Comparison of ENCODE assay signal across 12 cellular contexts in the genomic region with DNA sequence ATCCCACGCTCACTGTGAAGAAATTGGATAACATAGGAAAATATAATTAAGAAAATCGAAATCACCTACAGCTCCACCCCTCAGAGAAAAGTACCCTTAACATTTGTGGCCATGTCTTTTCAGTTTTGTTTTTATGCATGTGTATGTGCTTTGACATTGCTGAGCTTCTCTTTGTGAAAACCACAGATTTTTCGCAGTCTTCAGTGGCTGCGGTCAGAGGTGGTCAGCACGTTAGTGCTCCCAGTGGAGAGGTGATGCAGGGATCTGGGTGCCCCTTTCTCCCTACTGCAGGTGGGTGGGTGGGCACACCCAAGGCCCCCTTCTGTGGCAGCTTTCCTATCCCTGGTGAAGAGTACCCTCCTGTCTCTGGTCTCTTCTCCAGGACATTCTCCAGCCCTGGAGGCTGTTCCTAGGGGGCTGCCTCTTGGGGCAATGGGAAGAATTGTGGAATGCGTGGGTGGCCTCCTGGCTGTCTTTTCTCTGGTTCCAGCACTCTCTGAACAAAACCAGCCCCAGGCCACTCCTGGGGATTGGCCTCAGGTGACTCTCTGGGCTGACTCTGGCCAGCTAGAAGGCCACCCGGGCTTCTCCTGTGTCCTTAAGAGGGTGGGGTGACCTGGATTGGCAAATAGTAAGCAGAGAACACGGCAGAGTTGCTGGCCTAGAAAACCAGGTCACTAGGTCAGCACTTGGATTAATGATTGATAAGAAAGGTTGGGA. TPM values are rescaled to one million over a fixed set of nuclear protein-coding genes. Genes with fewer than 3 reads are reported as not detected.
DNase-seq lines count a peak whose midpoint lies in the region; ATAC-seq, FAIRE-seq and TF ChIP-seq lines count a peak whose summit lies in the region.
"Had no signal": no experiment of that assay in that cellular context is flagged by ENCODE, and none has a peak within 500 bp of the region (broad histone marks: within the 10 kb centered on the region; RNA-seq: fewer than 3 reads in every experiment).

No MANE protein-coding gene starts in this region.

- no peak overlapping the region for H4K8ac ChIP-seq in IMR-90 (ENCODE audit: low read depth in 2 of 2, low read length in 2 of 2)

- H3K23ac ChIP-seq in IMR-90 (ENCODE audit: low read depth, low read length): no peak overlapping the region

- peak overlapping the region; percentile 32 for H3K4me3 Mint-ChIP-seq in activated CD8-positive, alpha-beta memory T cell treated with anti-CD3 and anti-CD28 coated beads, Interleukin-2, amount 10 ng/mL, durations not matched to agents 7 days and 5 days
- H3K4me3 Mint-ChIP-seq in stimulated activated naive CD8-positive, alpha-beta T cell treated with anti-CD3 and anti-CD28 coated beads, Interleukin-15, amount 100 ng/mL, for 72 hours: no peak overlapping the region

- no peaks in the 10 kb centered on the region for H3K9me3 Mint-ChIP-seq in activated CD8-positive, alpha-beta memory T cell treated with anti-CD3 and anti-CD28 coated beads, Interleukin-2, amount 10 ng/mL, durations not matched to agents 7 days and 5 days (ENCODE audit: low read depth)
- H3K9me3 Mint-ChIP-seq in stimulated activated naive CD8-positive, alpha-beta T cell treated with anti-CD3 and anti-CD28 coated beads, Interleukin-15, amount 100 ng/mL, for 72 hours: no peaks in the 10 kb centered on the region

- H4K20me1 ChIP-seq in IMR-90 (ENCODE audit: insufficient read depth, low read length) (peaks cover 30% of the 10 kb centered on the region), keratinocyte (ENCODE audit: control insufficient read depth, extremely low read depth, insufficient read depth, low read length) (no peaks in the 10 kb centered on the region)

- H2BK20ac ChIP-seq in IMR-90 (ENCODE audit: low read depth, low read length): no peak overlapping the region

- H3K4me1 Mint-ChIP-seq in activated CD8-positive, alpha-beta memory T cell treated with anti-CD3 and anti-CD28 coated beads, Interleukin-2, amount 10 ng/mL, durations not matched to agents 7 days and 5 days: peaks cover 32% of the 10 kb centered on the region
- H3K4me1 Mint-ChIP-seq in stimulated activated naive CD8-positive, alpha-beta T cell treated with anti-CD3 and anti-CD28 coated beads, Interleukin-15, amount 100 ng/mL, for 72 hours: peaks cover 43% of the 10 kb centered on the region

- no peaks in the 10 kb centered on the region for H3K27me3 Mint-ChIP-seq in activated CD8-positive, alpha-beta memory T cell treated with anti-CD3 and anti-CD28 coated beads, Interleukin-2, amount 10 ng/mL, durations not matched to agents 7 days and 5 days
- no peaks in the 10 kb centered on the region for H3K27me3 Mint-ChIP-seq in stimulated activated naive CD8-positive, alpha-beta T cell treated with anti-CD3 and anti-CD28 coated beads, Interleukin-15, amount 100 ng/mL, for 72 hours

- POLR2A ChIA-PET in IMR-90 (lab: Charles Lee; ENCODE audit: unreplicated experiment): interaction anchor here (0.6 kb wide), 1 partner anchor 352 kb away, joined by 4 read pairs; no protein-coding TSS in a partner anchor

- CTCF ChIA-PET in activated CD8-positive, alpha-beta memory T cell treated with anti-CD3 and anti-CD28 coated beads, Interleukin-2, amount 10 ng/mL, durations not matched to agents 7 days and 5 days (lab: Charles Lee): interaction anchor here (0.6 to 1.6 kb wide), 10 partner anchors 9 to 109 kb away, joined by 3 to 8 read pairs (median 4); a partner anchor contains a TSS
- CTCF ChIA-PET in IMR-90 (lab: Yijun Ruan, JAX): no interaction called here

- H3K36me3 ChIP-seq in IMR-90 (ENCODE audit: control insufficient read depth, insufficient read depth, low read length): peaks cover 4% of the 10 kb centered on the region; the same call in 1 of the 2 replicates
- H3K36me3 ChIP-seq in keratinocyte (ENCODE audit: control insufficient read depth in 2 of 2, extremely low read depth in 1 of 2, insufficient read depth in 2 of 2, low read length in 2 of 2): peaks cover 13 to 14% of the 10 kb centered on the region in 2 experiments
- H3K36me3 ChIP-seq: breast epithelium had no signal

- peak overlapping the region; percentile 31; the same call in 1 of the 2 replicates for H2AK5ac ChIP-seq in IMR-90 (ENCODE audit: low read depth, low read length)

- H4K91ac ChIP-seq in IMR-90 (ENCODE audit: insufficient read depth, low read depth, low read length): no peak overlapping the region

- in situ Hi-C loops in IMR-90 (cut with MboI; ENCODE audit: low sequenced_read_pairs): no loop called here

- H3K4me2 ChIP-seq in IMR-90 (ENCODE audit: low read depth, low read length) (no peak overlapping the region), keratinocyte (ENCODE audit: control insufficient read depth, extremely low read depth, insufficient read depth, low read depth, low read length) (peak overlapping the region; percentile 81)

- peaks cover 48 to 91% of the 10 kb centered on the region in 2 experiments for H3K79me1 ChIP-seq in IMR-90 (ENCODE audit: low read depth in 1 of 2, low read length in 2 of 2)

- TF ChIP-seq RAD21 in IMR-90 (IDR thresholded peaks at IDR 0.05; ENCODE audit: low read length): no peak

- H3K56ac ChIP-seq in IMR-90 (ENCODE audit: extremely low read depth, insufficient read depth, low read length): no peak overlapping the region

- H3K27ac Mint-ChIP-seq in activated CD8-positive, alpha-beta memory T cell treated with anti-CD3 and anti-CD28 coated beads, Interleukin-2, amount 10 ng/mL, durations not matched to agents 7 days and 5 days: peak overlapping the region; percentile 77
- H3K27ac Mint-ChIP-seq in stimulated activated naive CD8-positive, alpha-beta T cell treated with anti-CD3 and anti-CD28 coated beads, Interleukin-15, amount 100 ng/mL, for 72 hours: peak overlapping the region in 1 of 2 donors; percentile 62

- TF ChIP-seq POLR2A in IMR-90 (IDR thresholded peaks at IDR 0.05; ENCODE audit: low read depth, low read length): no peak

- peak; percentile 51 for ATAC-seq in activated CD8-positive, alpha-beta memory T cell treated with anti-CD3 and anti-CD28 coated beads, Interleukin-2, amount 10 ng/mL, durations not matched to agents 7 days and 5 days
- no peak for ATAC-seq in IMR-90 (ENCODE audit: low read depth)
- peak; percentile 43 for ATAC-seq in stimulated activated naive CD8-positive, alpha-beta T cell treated with anti-CD3 and anti-CD28 coated beads, Interleukin-15, amount 100 ng/mL, for 72 hours

- no peak overlapping the region for H2AK9ac ChIP-seq in IMR-90 (replicated peaks; ENCODE audit: low read depth, low read length, poor library complexity)

- no peak overlapping the region for H2BK120ac ChIP-seq in IMR-90 (ENCODE audit: low read depth, low read length)

- H3K18ac ChIP-seq in IMR-90 (ENCODE audit: low read depth, low read length): no peak overlapping the region

- H2AFZ ChIP-seq in IMR-90 (replicated peaks; ENCODE audit: low read length, poor library complexity) (no peak overlapping the region), keratinocyte (ENCODE audit: control insufficient read depth, low read length) (no peak overlapping the region)

- H2BK15ac ChIP-seq in IMR-90 (ENCODE audit: low read depth, low read length): no peak overlapping the region

- no peak overlapping the region for H3K4ac ChIP-seq in IMR-90 (ENCODE audit: low read depth, low read length)

- H3K9me1 ChIP-seq in IMR-90 (ENCODE audit: insufficient read depth, low read length): peaks cover 31% of the 10 kb centered on the region
- peaks cover 4% of the 10 kb centered on the region for H3K9me1 ChIP-seq in keratinocyte (ENCODE audit: control insufficient read depth, extremely low read depth, insufficient read depth, low read length)

- H3K4me1 ChIP-seq in IMR-90 (ENCODE audit: control insufficient read depth, insufficient read depth, low read length) (peaks cover 11% of the 10 kb centered on the region), keratinocyte (ENCODE audit: control insufficient read depth, extremely low read depth, insufficient read depth, low read length) (peaks cover 38% of the 10 kb centered on the region)
- H3K4me1 ChIP-seq: breast epithelium had no signal

- no peaks in the 10 kb centered on the region for H3K9me3 ChIP-seq in IMR-90 (ENCODE audit: control insufficient read depth, insufficient read depth, low read length)
- H3K9me3 ChIP-seq in keratinocyte (ENCODE audit: control insufficient read depth, low read depth, low read length): no peaks in the 10 kb centered on the region
- H3K9me3 ChIP-seq: breast epithelium had no signal

- no peak overlapping the region for H3K4me3 ChIP-seq in IMR-90 (ENCODE audit: insufficient read depth, low read depth, low read length)
- no peak overlapping the region for H3K4me3 ChIP-seq in keratinocyte (ENCODE audit: control insufficient read depth in 2 of 3, extremely low read depth in 1 of 3, insufficient read depth in 2 of 3, low read depth in 1 of 3, low read length in 3 of 3)
- H3K4me3 ChIP-seq: breast epithelium had no signal

- H2BK5ac ChIP-seq in IMR-90 (ENCODE audit: low read depth, low read length, poor library complexity, severe bottlenecking): no peak overlapping the region

- H3K9ac ChIP-seq in IMR-90 (ENCODE audit: low read depth, low read length) (no peak overlapping the region), keratinocyte (ENCODE audit: control insufficient read depth, extremely low read depth, insufficient read depth, low read length) (peak overlapping the region; percentile 85)

- TF ChIP-seq CTCF in IMR-90 (conservative IDR thresholded peaks at IDR 0.05; ENCODE audit: low read depth, low read length) (no peak), keratinocyte (optimal IDR thresholded peaks at IDR 0.05 in 1 of 3, IDR thresholded peaks at IDR 0.05 in 1 of 3, conservative IDR thresholded peaks at IDR 0.05 in 1 of 3; ENCODE audit: extremely low read depth in 1 of 3, insufficient read depth in 2 of 3, low read length in 3 of 3) (no peak)

- no peak for FAIRE-seq in keratinocyte (lab: Jason Lieb, UNC)
- FAIRE-seq: islet of Langerhans had no signal

- dilution Hi-C loops in IMR-90 (cut with HindIII; ENCODE audit: low sequenced_read_pairs, unreplicated experiment) (no loop called here), keratinocyte (cut with MboI; ENCODE audit: extremely low pct_ligation_motif_present, low sequenced_read_pairs) (no loop called here)

- H3K27ac ChIP-seq in IMR-90 (ENCODE audit: insufficient read depth, low read length) (no peak overlapping the region), keratinocyte (ENCODE audit: control insufficient read depth, insufficient read depth, low read length) (peak overlapping the region; percentile 99)
- H3K27ac ChIP-seq: 22Rv1, breast epithelium had no signal

- H3K27me3 ChIP-seq in IMR-90 (ENCODE audit: control insufficient read depth, insufficient read depth, low read length): no peaks in the 10 kb centered on the region
- H3K27me3 ChIP-seq in keratinocyte (ENCODE audit: control insufficient read depth, extremely low read depth, insufficient read depth, low read length): no peaks in the 10 kb centered on the region
- H3K27me3 ChIP-seq: breast epithelium had no signal

- H4K5ac ChIP-seq in IMR-90 (ENCODE audit: low read depth, low read length): no peak overlapping the region

- BruUV-seq in IMR-90 (replicated peaks; lab: Mats Ljungman, UMichigan): no TSS peak

- H3K14ac ChIP-seq in IMR-90 (replicated peaks; ENCODE audit: low read depth, low read length): no peak overlapping the region

- no CpG with 5 or more reads among the region's 8 CpGs for WGBS in IMR-90 (ENCODE audit: extremely low coverage in 2 of 2, insufficient read length in 1 of 2), 2 experiments

- intact Hi-C loops in IMR-90 (cut with micrococcal nuclease): no loop called here

- DNase-seq in activated CD8-positive, alpha-beta memory T cell treated with anti-CD3 and anti-CD28 coated beads, Interleukin-2, amount 10 ng/mL, durations not matched to agents 7 days and 5 days: peak; percentile 68
- no peak for DNase-seq in activated CD8-positive, alpha-beta memory T cell treated with anti-CD3 and anti-CD28 coated beads, Interleukin-2, amount 50 U/mL, for 4 hours
- DNase-seq in IMR-90 (no peak), keratinocyte (ENCODE audit: low read depth, low spot score) (no peak), NCI-H526 treated with DMSO at 0.1 percent for 48 hours (lab: John Stamatoyannopoulos, UW) (no peak), OCI-M2 (lab: John Stamatoyannopoulos, UW; ENCODE audit: unreplicated experiment) (no peak), ecto neural progenitor cell (ENCODE audit: low spot score) (no peak)
- no peak for DNase-seq in stimulated activated naive CD8-positive, alpha-beta T cell treated with anti-CD3 and anti-CD28 coated beads, Interleukin-15, amount 100 ng/mL, for 72 hours
- DNase-seq: EL had no signal

- peaks cover 3% of the 10 kb centered on the region for H3K36me3 Mint-ChIP-seq in activated CD8-positive, alpha-beta memory T cell treated with anti-CD3 and anti-CD28 coated beads, Interleukin-2, amount 10 ng/mL, durations not matched to agents 7 days and 5 days

- peaks cover 80% of the 10 kb centered on the region for H3K79me2 ChIP-seq in keratinocyte (ENCODE audit: control insufficient read depth, insufficient read depth, low read length)

RNA-seq across cellular contexts. Expression of a gene that starts 49.8 kb away (rescaled TPM):
- total RNA-seq in activated CD8-positive, alpha-beta memory T cell treated with anti-CD3 and anti-CD28 coated beads, Interleukin-2, amount 10 ng/mL, durations not matched to agents 7 days and 5 days: 10 to 100 TPM; 15.4 to 16.0 TPM
- 7.5 and 9.1 TPM in 2 replicates for total RNA-seq in IMR-90 (2012; rRNA removed)
- polyA plus RNA-seq in IMR-90 (2012; rRNA removed): 6.8 and 7.1 TPM in 2 replicates
- 4.5 and 6.8 TPM in 2 replicates for polyA plus RNA-seq in IMR-90 (2012; cell fraction: cytosol; rRNA removed)
- 5.0 and 6.6 TPM in 2 replicates for polyA plus RNA-seq in IMR-90 (2012; cell fraction: nucleus; rRNA removed; ENCODE audit: low replicate concordance)
- 4.2 to 6.4 TPM (median 5.8 TPM) in 3 replicates for polyA plus RNA-seq in keratinocyte
- 3.4 TPM for polyA plus RNA-seq in keratinocyte (2011; ENCODE audit: low read depth)
- polyA plus RNA-seq in keratinocyte (2011; cell fraction: cytosol; rRNA removed): 2.8 and 2.9 TPM in 2 replicates
- 3.0 and 3.4 TPM in 2 replicates for polyA plus RNA-seq in keratinocyte (2011; cell fraction: nucleus; rRNA removed)
- 3.6 and 12.0 TPM in 2 replicates for polyA plus RNA-seq in keratinocyte (2012; ENCODE audit: low replicate concordance)
- polyA minus RNA-seq in keratinocyte: 3.6 to 6.3 TPM (median 4.8 TPM) in 3 replicates
- 3.3 TPM for polyA minus RNA-seq in keratinocyte (2011; cell fraction: cytosol; rRNA and poly(A)+ RNA removed)
- 1.3 and 2.1 TPM in 2 replicates for polyA minus RNA-seq in keratinocyte (2011; cell fraction: nucleus; rRNA and poly(A)+ RNA removed)

RNA-seq across cellular contexts. Expression of a gene that starts 59.9 kb away (rescaled TPM):
- total RNA-seq in activated CD8-positive, alpha-beta memory T cell treated with anti-CD3 and anti-CD28 coated beads, Interleukin-2, amount 10 ng/mL, durations not matched to agents 7 days and 5 days: 10 to 100 TPM; 16.4 to 18.8 TPM
- total RNA-seq in IMR-90 (2012; rRNA removed): 10.0 and 10.4 TPM in 2 replicates
- polyA plus RNA-seq in IMR-90 (2012; rRNA removed) (69.0 and 78.3 TPM in 2 replicates), keratinocyte (15.1 to 24.4 TPM (median 20.6 TPM) in 3 replicates)
- polyA plus RNA-seq in IMR-90 (2012; cell fraction: cytosol; rRNA removed): 29.4 and 63.1 TPM in 2 replicates
- 86.7 and 158 TPM in 2 replicates for polyA plus RNA-seq in IMR-90 (2012; cell fraction: nucleus; rRNA removed; ENCODE audit: low replicate concordance)
- 11.1 TPM for polyA plus RNA-seq in keratinocyte (2011; ENCODE audit: low read depth)
- polyA plus RNA-seq in keratinocyte (2011; cell fraction: cytosol; rRNA removed): 17.4 and 22.7 TPM in 2 replicates
- polyA plus RNA-seq in keratinocyte (2011; cell fraction: nucleus; rRNA removed): 30.6 and 39.0 TPM in 2 replicates
- polyA plus RNA-seq in keratinocyte (2012; ENCODE audit: low replicate concordance): 31.1 and 48.5 TPM in 2 replicates
- 28.7 to 66.9 TPM (median 29.2 TPM) in 3 replicates for polyA minus RNA-seq in keratinocyte
- 21.1 TPM for polyA minus RNA-seq in keratinocyte (2011; cell fraction: cytosol; rRNA and poly(A)+ RNA removed)
- 16.0 and 19.2 TPM in 2 replicates for polyA minus RNA-seq in keratinocyte (2011; cell fraction: nucleus; rRNA and poly(A)+ RNA removed)
